ENCODE assay signal across 17 cellular contexts in genomic region chr15:60744826-60745225, GRCh38.
DNase-seq lines count a peak whose midpoint lies in the region; ATAC-seq and TF ChIP-seq lines count a peak whose summit lies in the region.
"Had no signal": no experiment of that assay in that cellular context is flagged by ENCODE, and none has a peak within 500 bp of the region (broad histone marks: within the 10 kb centered on the region; RNA-seq: fewer than 3 reads in every experiment).

No MANE protein-coding gene starts in this region.

- in situ Hi-C loops in transverse colon (cut with MboI; ENCODE audit: low pct_ligation_motif_present in 1 of 4, low pct_unique_long_range_greater_than_20kb in 1 of 4, low sequenced_read_pairs in 3 of 4) = no loop called here

- intact Hi-C loops in Right ventricle myocardium superior (cut with DNase I) (no loop called here), transverse colon (cut with DNase I; ENCODE audit: low total_unique reads) (no loop called here)

- H3K27me3 ChIP-seq in transverse colon = no peaks in the 10 kb centered on the region

- no peaks in the 10 kb centered on the region for H3K36me3 ChIP-seq in transverse colon

- no peaks in the 10 kb centered on the region for H3K4me1 ChIP-seq in transverse colon

- no peak overlapping the region for H3K4me3 ChIP-seq in transverse colon

- ATAC-seq in Right ventricle myocardium superior (ENCODE audit: poor library complexity) (peak; percentile 86), GM18520 (IDR thresholded peaks at IDR 0.05; ENCODE audit: unreplicated experiment) (no peak)
- ATAC-seq: natural killer cell; stimulated activated naive CD8-positive, alpha-beta T cell treated with anti-CD3 and anti-CD28 coated beads, Interleukin-15, amount 100 ng/mL, for 72 hours had no signal

- peak overlapping the region in 3 of 4 donors; percentile 11 to 59 (median 51) for H3K27ac ChIP-seq in transverse colon

- no peak for TF ChIP-seq CTCF in transverse colon (IDR thresholded peaks at IDR 0.05)

- DNase-seq in amygdala (lab: John Stamatoyannopoulos, UW) (peak in 42 of 56 donors; percentile 6 to 76 (median 40)), Right ventricle myocardium superior (peak; percentile 87), occipital lobe (lab: John Stamatoyannopoulos, UW) (peak; percentile 44), transverse colon (no peak), dermis blood vessel endothelial cell (no peak), DMS 273 (lab: John Stamatoyannopoulos, UW; ENCODE audit: unreplicated experiment) (no peak)
- no peak for DNase-seq in activated CD4-positive, CD25-positive, alpha-beta regulatory T cell (lab: John Stamatoyannopoulos, UW)
- DNase-seq: activated CD4-positive, alpha-beta T cell treated with anti-CD3 and anti-CD28 coated beads for 1 hour; activated effector memory CD4-positive, alpha-beta T cell treated with Interleukin-2 at 50 U/mL for 16 hours; amniotic stem cell; GDM1; HFFc6; natural killer cell; NCI-H187; NCI-H510A; stimulated activated naive CD8-positive, alpha-beta T cell treated with anti-CD3 and anti-CD28 coated beads, Interleukin-15, amount 100 ng/mL, for 72 hours had no signal

- WGBS in transverse colon (ENCODE audit: low coverage in 1 of 2), 2 donors = 84 to 100% methylated on average over 4 to 9 of the region's 9 CpGs

- H3K9me3 ChIP-seq in transverse colon = no peaks in the 10 kb centered on the region

- no peak for TF ChIP-seq EP300 in transverse colon (IDR thresholded peaks at IDR 0.05; ENCODE audit: low read depth)

- no peak for TF ChIP-seq POLR2A in transverse colon (IDR thresholded peaks at IDR 0.05)

Comparison
In these comparisons a context has a peak if more than half of its experiments do, and no peak if none do; other contexts are left out.
1. DNase-seq: peak in amygdala (42 of 56), Right ventricle myocardium superior (single experiment) and occipital lobe (single experiment); none in transverse colon (single experiment), dermis blood vessel endothelial cell (single experiment), DMS 273 (single experiment) and activated CD4-positive, CD25-positive, alpha-beta regulatory T cell (0 of 4).